ENCODE assay signal across 1 cellular context in the genomic region with DNA sequence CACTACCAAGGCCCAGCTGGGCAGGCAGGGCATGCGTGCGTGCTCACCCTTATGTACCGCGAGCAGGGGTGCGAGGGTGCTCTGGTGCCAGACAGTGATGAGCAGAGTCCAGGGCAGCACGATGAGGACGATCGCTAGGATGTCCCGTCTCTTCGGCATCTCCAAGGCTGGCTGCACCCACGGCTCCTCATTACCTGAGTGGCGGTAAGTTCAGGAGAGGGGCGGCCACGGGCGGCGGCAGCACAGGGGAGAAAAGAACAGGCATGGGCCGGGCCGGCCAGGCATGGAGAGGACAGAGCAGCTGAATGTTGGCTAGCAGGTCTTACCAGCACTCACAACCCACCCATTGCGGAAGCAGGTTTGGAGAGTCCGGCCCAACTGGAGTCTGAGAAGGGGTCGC.
TF ChIP-seq lines count a peak whose summit lies in the region.

No MANE protein-coding gene starts in this region.

TF ChIP-seq in H1, 55 proteins besides CTCF, POLR2A, EP300 and RAD21:
- TF ChIP-seq POLR2AphosphoS5 (IDR thresholded peaks at IDR 0.05; ENCODE audit: low read depth, low read length) (no peak), SP2 (IDR thresholded peaks at IDR 0.05; ENCODE audit: low read length) (no peak), FOSL1 (IDR thresholded peaks at IDR 0.05; ENCODE audit: insufficient read depth, low read depth, low read length) (no peak), EZH2 (IDR thresholded peaks at IDR 0.05; ENCODE audit: low read depth, low read length, severe bottlenecking) (no peak), CBX5 (IDR thresholded peaks at IDR 0.05; ENCODE audit: low read depth, low read length) (no peak), NRF1 (IDR thresholded peaks at IDR 0.05; ENCODE audit: low read depth, low read length) (no peak), KDM4A (IDR thresholded peaks at IDR 0.05; ENCODE audit: low read depth, low read length, severe bottlenecking) (no peak), POU5F1 (IDR thresholded peaks at IDR 0.05; ENCODE audit: low read depth, low read length) (no peak), YY1 (IDR thresholded peaks at IDR 0.05; ENCODE audit: low read depth, low read length) (no peak), BCL11A (IDR thresholded peaks at IDR 0.05; ENCODE audit: low read depth in 2 of 2, low read length in 2 of 2) (no peak), CREB1 (IDR thresholded peaks at IDR 0.05) (no peak), CHD2 (IDR thresholded peaks at IDR 0.05; ENCODE audit: low read length) (no peak), GTF2F1 (IDR thresholded peaks at IDR 0.05; ENCODE audit: borderline replicate concordance, low read depth, low read length) (no peak), JUND (IDR thresholded peaks at IDR 0.05; ENCODE audit: low read length) (no peak), RBBP5 (IDR thresholded peaks at IDR 0.05; ENCODE audit: borderline replicate concordance, low read depth, low read length) (no peak), ZNF274 (IDR thresholded peaks at IDR 0.05; ENCODE audit: borderline replicate concordance, extremely low read depth, low read length) (no peak), SRF (IDR thresholded peaks at IDR 0.05; ENCODE audit: low read depth, low read length) (no peak), CEBPB (IDR thresholded peaks at IDR 0.05; ENCODE audit: low read depth, low read length) (no peak)
- TF ChIP-seq, protein P1, sequence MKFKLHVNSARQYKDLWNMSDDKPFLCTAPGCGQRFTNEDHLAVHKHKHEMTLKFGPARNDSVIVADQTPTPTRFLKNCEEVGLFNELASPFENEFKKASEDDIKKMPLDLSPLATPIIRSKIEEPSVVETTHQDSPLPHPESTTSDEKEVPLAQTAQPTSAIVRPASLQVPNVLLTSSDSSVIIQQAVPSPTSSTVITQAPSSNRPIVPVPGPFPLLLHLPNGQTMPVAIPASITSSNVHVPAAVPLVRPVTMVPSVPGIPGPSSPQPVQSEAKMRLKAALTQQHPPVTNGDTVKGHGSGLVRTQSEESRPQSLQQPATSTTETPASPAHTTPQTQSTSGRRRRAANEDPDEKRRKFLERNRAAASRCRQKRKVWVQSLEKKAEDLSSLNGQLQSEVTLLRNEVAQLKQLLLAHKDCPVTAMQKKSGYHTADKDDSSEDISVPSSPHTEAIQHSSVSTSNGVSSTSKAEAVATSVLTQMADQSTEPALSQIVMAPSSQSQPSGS (IDR thresholded peaks at IDR 0.05; ENCODE audit: low read length): no peak
- TF ChIP-seq, protein P2, sequence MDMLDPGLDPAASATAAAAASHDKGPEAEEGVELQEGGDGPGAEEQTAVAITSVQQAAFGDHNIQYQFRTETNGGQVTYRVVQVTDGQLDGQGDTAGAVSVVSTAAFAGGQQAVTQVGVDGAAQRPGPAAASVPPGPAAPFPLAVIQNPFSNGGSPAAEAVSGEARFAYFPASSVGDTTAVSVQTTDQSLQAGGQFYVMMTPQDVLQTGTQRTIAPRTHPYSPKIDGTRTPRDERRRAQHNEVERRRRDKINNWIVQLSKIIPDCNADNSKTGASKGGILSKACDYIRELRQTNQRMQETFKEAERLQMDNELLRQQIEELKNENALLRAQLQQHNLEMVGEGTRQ (IDR thresholded peaks at IDR 0.05; ENCODE audit: low read length): no peak
